17 cellular contexts compared by ENCODE assay signal in genomic region chr10:78758176-78758575, GRCh38.
"Had no signal": no experiment of that assay in that cellular context is flagged by ENCODE, and none has a peak within 500 bp of the region (broad histone marks: within the 10 kb centered on the region; RNA-seq: fewer than 3 reads in every experiment).

No MANE protein-coding gene starts in this region.

- DNase-seq: activated B cell treated with CpG ODN at 0.5 μM for 24 hours; activated CD4-positive, alpha-beta memory T cell treated with anti-CD3 and anti-CD28 coated beads for 36 hours; activated CD4-positive, alpha-beta T cell treated with anti-CD3 and anti-CD28 coated beads for 4 hours; activated gamma-delta T cell treated with Interleukin-2 at 50 U/mL for 16 hours; activated T-cell treated with anti-CD3 and anti-CD28 coated beads for 4 hours; amniotic stem cell; dorsolateral prefrontal cortex; left cardiac atrium; natural killer cell; stomach; T-cell; T-helper 9 cell; upper lobe of left lung had no signal

- H3K27me3 Mint-ChIP-seq: activated naive CD8-positive, alpha-beta T cell had no signal

- ATAC-seq: natural killer cell, T-cell had no signal

- H3K27me3 ChIP-seq: cardiac muscle cell, dorsolateral prefrontal cortex, stomach, upper lobe of left lung had no signal

- H3K9me3 ChIP-seq: stomach, upper lobe of left lung had no signal

- H3K4me1 Mint-ChIP-seq: activated B cell treated with CpG ODN at 0.5 μM for 24 hours, T-cell had no signal

- H3K27ac Mint-ChIP-seq: activated B cell treated with CpG ODN at 0.5 μM for 24 hours; activated CD4-positive, alpha-beta memory T cell treated with anti-CD3 and anti-CD28 coated beads for 36 hours; activated naive CD8-positive, alpha-beta T cell; activated T-helper 1 cell treated with anti-CD3 and anti-CD28 coated beads, Interleukin-12 subunit alpha, Interleukin-12 subunit beta, Interleukin-2, Interleukin-4 antibody, amounts not matched to agents 30 ng/mL and 10 ng/mL and 1 ng/mL, durations not matched to agents 14 hours and 24 hours and 36 hours; natural killer cell; progenitor cell of endocrine pancreas; T-cell had no signal

- H3K9me3 Mint-ChIP-seq: activated B cell treated with CpG ODN at 0.5 μM for 24 hours; activated CD4-positive, alpha-beta memory T cell treated with anti-CD3 and anti-CD28 coated beads for 36 hours; activated T-helper 1 cell treated with anti-CD3 and anti-CD28 coated beads, Interleukin-12 subunit alpha, Interleukin-12 subunit beta, Interleukin-2, Interleukin-4 antibody, amounts not matched to agents 30 ng/mL and 10 ng/mL and 1 ng/mL, durations not matched to agents 14 hours and 24 hours and 36 hours; natural killer cell; T-cell had no signal

- H3K27ac ChIP-seq: cardiac muscle cell had no signal

- H3K4me3 Mint-ChIP-seq: activated B cell treated with CpG ODN at 0.5 μM for 24 hours; activated CD4-positive, alpha-beta memory T cell treated with anti-CD3 and anti-CD28 coated beads for 36 hours; activated naive CD8-positive, alpha-beta T cell; activated T-helper 1 cell treated with anti-CD3 and anti-CD28 coated beads, Interleukin-12 subunit alpha, Interleukin-12 subunit beta, Interleukin-2, Interleukin-4 antibody, amounts not matched to agents 30 ng/mL and 10 ng/mL and 1 ng/mL, durations not matched to agents 14 hours and 24 hours and 36 hours; natural killer cell; T-cell had no signal

- H3K36me3 Mint-ChIP-seq: activated CD4-positive, alpha-beta memory T cell treated with anti-CD3 and anti-CD28 coated beads for 36 hours; activated naive CD8-positive, alpha-beta T cell; natural killer cell; T-cell had no signal

- H3K36me3 ChIP-seq: cardiac muscle cell, stomach, upper lobe of left lung had no signal

- H3K4me3 ChIP-seq: cardiac muscle cell, dorsolateral prefrontal cortex, stomach, upper lobe of left lung had no signal
